Comparison of ENCODE assay signal across 10 cellular contexts in genomic region chr12:57126561-57126960, GRCh38. TPM values are rescaled to one million over a fixed set of nuclear protein-coding genes. Genes with fewer than 3 reads are reported as not detected.
A peak's percentile ranks its signal among the peaks of the same experiment; 100 is the strongest.
DNase-seq lines count a peak whose midpoint lies in the region; ATAC-seq, FAIRE-seq and TF ChIP-seq lines count a peak whose summit lies in the region.
"Had no signal": no experiment of that assay in that cellular context is flagged by ENCODE, and none has a peak within 500 bp of the region (broad histone marks: within the 10 kb centered on the region; RNA-seq: fewer than 3 reads in every experiment).

No MANE protein-coding gene starts in this region.

- no peak for ATAC-seq in HepG2
- no peak for ATAC-seq in HG02938 (IDR thresholded peaks at IDR 0.05; ENCODE audit: unreplicated experiment)
- ATAC-seq in HG02870 (IDR thresholded peaks at IDR 0.05; ENCODE audit: unreplicated experiment): no peak

- no peaks in the 10 kb centered on the region for H3K9me3 ChIP-seq in HepG2 (ENCODE audit: low read length)
- no peaks in the 10 kb centered on the region for H3K9me3 ChIP-seq in suprapubic skin
- H3K9me3 ChIP-seq: BE2C had no signal

- TF ChIP-seq POLR2A in HepG2 (IDR thresholded peaks at IDR 0.05; ENCODE audit: insufficient read depth in 1 of 2, low read depth in 2 of 2, low read length in 2 of 2) (no peak), suprapubic skin (IDR thresholded peaks at IDR 0.05) (no peak)

- in situ Hi-C loops in HepG2 (cut with HindIII; ENCODE audit: extremely low pct_ligation_motif_present, low pct_unique_long_range_greater_than_20kb): no loop called here

- no TSS peak for BruUV-seq in HepG2 (replicated peaks; lab: Mats Ljungman, UMichigan)

- H3K9ac ChIP-seq in HepG2 (ENCODE audit: insufficient read depth, low read depth, low read length): peak overlapping the region; percentile 41

- POLR2A ChIA-PET in HepG2 (lab: Yijun Ruan, JAX): interaction anchor here (1.5 to 16.0 kb wide), 10 partner anchors 11 to 103 kb away, joined by 10 to 827 read pairs (median 33); partner anchors contain the start of genes LRP1-AS, NEMP1, SHMT2 and STAT6

- H3K27me3 Mint-ChIP-seq in activated CD4-positive, alpha-beta T cell treated with anti-CD3 and anti-CD28 coated beads, Interleukin-2, amount 10 ng/mL, durations not matched to agents 24 days and 14 days: peaks cover 51% of the 10 kb centered on the region
- H3K27me3 Mint-ChIP-seq in activated T-helper 2 cell treated with anti-CD3 and anti-CD28 coated beads, Interferon-gamma antibody, Interleukin-2, Interleukin-4, amounts not matched to agents 10 μg/mL and 5 μg/mL and 100 μg/mL, durations not matched to agents 14 hours and 24 hours and 36 hours (ENCODE audit: low read depth): peaks cover 40% of the 10 kb centered on the region

- peaks cover 8% of the 10 kb centered on the region for H4K20me1 ChIP-seq in HepG2 (ENCODE audit: insufficient read depth, low read length)

- no peak for TF ChIP-seq EP300 in HepG2 (IDR thresholded peaks at IDR 0.05; ENCODE audit: low read depth in 2 of 2, low read length in 2 of 2)
- TF ChIP-seq EP300 in HepG2 (CRISPR knock-in tag; IDR thresholded peaks at IDR 0.05; ENCODE audit: borderline replicate concordance): no peak
- TF ChIP-seq EP300 in suprapubic skin (IDR thresholded peaks at IDR 0.05): no peak

- TF ChIP-seq CTCF in HepG2 (CRISPR knock-in tag; IDR thresholded peaks at IDR 0.05) (no peak), suprapubic skin (IDR thresholded peaks at IDR 0.05) (no peak)

- H3K27ac ChIP-seq in HepG2 (ENCODE audit: extremely low read length, insufficient read depth, low read length) (peak overlapping the region; percentile 92), suprapubic skin (peak overlapping the region; percentile 95)

- peaks cover 30% of the 10 kb centered on the region for H3K4me1 ChIP-seq in HepG2 (ENCODE audit: insufficient read depth, low read length)
- H3K4me1 ChIP-seq in suprapubic skin: peaks cover 44% of the 10 kb centered on the region

- peaks cover 8% of the 10 kb centered on the region for H3K4me1 Mint-ChIP-seq in activated CD4-positive, alpha-beta T cell treated with anti-CD3 and anti-CD28 coated beads, Interleukin-2, amount 10 ng/mL, durations not matched to agents 24 days and 14 days
- H3K4me1 Mint-ChIP-seq in activated T-helper 2 cell treated with anti-CD3 and anti-CD28 coated beads, Interferon-gamma antibody, Interleukin-2, Interleukin-4, amounts not matched to agents 10 μg/mL and 5 μg/mL and 100 μg/mL, durations not matched to agents 14 hours and 24 hours and 36 hours (ENCODE audit: low read depth): peaks cover 12% of the 10 kb centered on the region

- peak overlapping the region in 2 of 3 experiments; percentile 88 to 96; a peak in 2 of 6 replicates for H3K4me3 ChIP-seq in HepG2 (replicated peaks in 1 of 3; ENCODE audit: insufficient read depth in 1 of 3, low read depth in 2 of 3, low read length in 3 of 3)
- no peak overlapping the region for H3K4me3 ChIP-seq in suprapubic skin

- peaks cover 7% of the 10 kb centered on the region for H3K9me3 Mint-ChIP-seq in activated CD4-positive, alpha-beta T cell treated with anti-CD3 and anti-CD28 coated beads, Interleukin-2, amount 10 ng/mL, durations not matched to agents 24 days and 14 days
- peaks cover 19% of the 10 kb centered on the region for H3K9me3 Mint-ChIP-seq in activated T-helper 2 cell treated with anti-CD3 and anti-CD28 coated beads, Interferon-gamma antibody, Interleukin-2, Interleukin-4, amounts not matched to agents 10 μg/mL and 5 μg/mL and 100 μg/mL, durations not matched to agents 14 hours and 24 hours and 36 hours

- peak overlapping the region; percentile 76 for H3K4me2 ChIP-seq in HepG2 (ENCODE audit: low read depth, low read length)

- CTCF ChIA-PET in HepG2 (lab: Yijun Ruan, JAX; ENCODE audit: low intra/inter-chr PET ratio, low total read pairs): interaction anchor here (0.9 to 2.0 kb wide), 4 partner anchors 44 to 56 kb away, joined by 3 to 22 read pairs (median 10); no protein-coding TSS in a partner anchor

- H3K36me3 ChIP-seq in HepG2 (replicated peaks in 1 of 2; ENCODE audit: control insufficient read depth in 1 of 2, insufficient read depth in 2 of 2, low read length in 2 of 2) (no peaks in the 10 kb centered on the region), suprapubic skin (no peaks in the 10 kb centered on the region)
- H3K36me3 ChIP-seq: BE2C had no signal

- no peak overlapping the region for H2AFZ ChIP-seq in HepG2 (ENCODE audit: low read length)

- no peak overlapping the region for H3K27ac Mint-ChIP-seq in activated CD4-positive, alpha-beta T cell treated with anti-CD3 and anti-CD28 coated beads, Interleukin-2, amount 10 ng/mL, durations not matched to agents 24 days and 14 days
- H3K27ac Mint-ChIP-seq in activated T-helper 2 cell treated with anti-CD3 and anti-CD28 coated beads, Interferon-gamma antibody, Interleukin-2, Interleukin-4, amounts not matched to agents 10 μg/mL and 5 μg/mL and 100 μg/mL, durations not matched to agents 14 hours and 24 hours and 36 hours: no peak overlapping the region

- H3K4me3 Mint-ChIP-seq in activated CD4-positive, alpha-beta T cell treated with anti-CD3 and anti-CD28 coated beads, Interleukin-2, amount 10 ng/mL, durations not matched to agents 24 days and 14 days: peak overlapping the region; percentile 36
- H3K4me3 Mint-ChIP-seq in activated T-helper 2 cell treated with anti-CD3 and anti-CD28 coated beads, Interferon-gamma antibody, Interleukin-2, Interleukin-4, amounts not matched to agents 10 μg/mL and 5 μg/mL and 100 μg/mL, durations not matched to agents 14 hours and 24 hours and 36 hours (ENCODE audit: low read depth): peak overlapping the region; percentile 10

- peaks cover 5% of the 10 kb centered on the region for H3K36me3 Mint-ChIP-seq in activated CD4-positive, alpha-beta T cell treated with anti-CD3 and anti-CD28 coated beads, Interleukin-2, amount 10 ng/mL, durations not matched to agents 24 days and 14 days (ENCODE audit: low read depth)
- peaks cover 3% of the 10 kb centered on the region for H3K36me3 Mint-ChIP-seq in activated T-helper 2 cell treated with anti-CD3 and anti-CD28 coated beads, Interferon-gamma antibody, Interleukin-2, Interleukin-4, amounts not matched to agents 10 μg/mL and 5 μg/mL and 100 μg/mL, durations not matched to agents 14 hours and 24 hours and 36 hours (ENCODE audit: low read depth)

- peaks cover 29% of the 10 kb centered on the region for H3K79me2 ChIP-seq in HepG2 (ENCODE audit: insufficient read depth, low read length)

- H3K27me3 ChIP-seq in HepG2 (ENCODE audit: control insufficient read depth in 1 of 2, insufficient read depth in 2 of 2, low read length in 2 of 2) (no peaks in the 10 kb centered on the region; a peak in 1 of 5 replicates), suprapubic skin (no peaks in the 10 kb centered on the region)
- H3K27me3 ChIP-seq: BE2C had no signal

- 55% methylated on average over 7 of the region's 7 CpGs for WGBS in HepG2 (ENCODE audit: low lambda C conversion rate)
- WGBS in suprapubic skin: 27% methylated on average over 7 of the region's 7 CpGs

- TF ChIP-seq RAD21 in HepG2 (CRISPR knock-in tag; IDR thresholded peaks at IDR 0.05): no peak

- DNase-seq in activated CD4-positive, alpha-beta T cell treated with anti-CD3 and anti-CD28 coated beads, Interleukin-2, amount 10 ng/mL, durations not matched to agents 24 days and 14 days: no peak
- no peak for DNase-seq in activated CD4-positive, alpha-beta T cell treated with anti-CD3 and anti-CD28 coated beads for 1 hour
- no peak for DNase-seq in activated T-helper 2 cell treated with anti-CD3 and anti-CD28 coated beads, Interferon-gamma antibody, Interleukin-2, Interleukin-4, amounts not matched to agents 10 μg/mL and 5 μg/mL and 100 μg/mL, durations not matched to agents 14 hours and 24 hours and 36 hours (ENCODE audit: low spot score)
- DNase-seq in HepG2 (ENCODE audit: low spot score): no peak
- DNase-seq in suprapubic skin (ENCODE audit: low spot score in 2 of 2): no peak
- no peak for DNase-seq in nucleus accumbens (lab: John Stamatoyannopoulos, UW)

- intact Hi-C loops in activated CD4-positive, alpha-beta T cell treated with anti-CD3 and anti-CD28 coated beads, Interleukin-2, amount 10 ng/mL, durations not matched to agents 24 days and 14 days (cut with micrococcal nuclease): no loop called here
- intact Hi-C loops in activated T-helper 2 cell treated with anti-CD3 and anti-CD28 coated beads, Interferon-gamma antibody, Interleukin-2, Interleukin-4, amounts not matched to agents 10 μg/mL and 5 μg/mL and 100 μg/mL, durations not matched to agents 14 hours and 24 hours and 36 hours (cut with micrococcal nuclease): loop anchor here (5.0 kb wide), 1 partner anchor 119 kb away; the partner anchor contains the start of gene ZBTB39
- intact Hi-C loops in HepG2 (cut with micrococcal nuclease; ENCODE audit: unreplicated experiment): no loop called here

- FAIRE-seq in HepG2 (lab: Jason Lieb, UNC): no peak

RNA-seq across cellular contexts. Expression of gene LRP1, which starts 1.7 kb away (rescaled TPM):
- 0.28 and 0.93 TPM in 2 replicates for total RNA-seq in activated CD4-positive, alpha-beta T cell treated with anti-CD3 and anti-CD28 coated beads, Interleukin-2, amount 10 ng/mL, durations not matched to agents 24 days and 14 days
- 1.8 and 2.1 TPM in 2 replicates for total RNA-seq in activated T-helper 2 cell treated with anti-CD3 and anti-CD28 coated beads, Interferon-gamma antibody, Interleukin-2, Interleukin-4, amounts not matched to agents 10 μg/mL and 5 μg/mL and 100 μg/mL, durations not matched to agents 14 hours and 24 hours and 36 hours
- total RNA-seq in HepG2 (2016; rRNA removed; fragmentation: Illumina TruSeq; extraction: Trizol) (14.7 and 16.5 TPM in 2 replicates), suprapubic skin (100 to 1,000 TPM in 2 of 4 donors, 10 to 100 TPM in 2; 83.1 to 149 (median 106) TPM)
- 7.0 and 7.1 TPM in 2 replicates for total RNA-seq in HepG2 (2016; cell fraction: cytosol; rRNA removed; fragmentation: Illumina TruSeq; extraction: Trizol; ENCODE audit: low read depth)
- total RNA-seq in HepG2 (2016; cell fraction: insoluble cytoplasmic fraction; rRNA removed; fragmentation: Illumina TruSeq; extraction: Trizol): 12.6 and 13.0 TPM in 2 replicates
- 9.7 and 10.2 TPM in 2 replicates for total RNA-seq in HepG2 (2016; cell fraction: membrane; rRNA removed; fragmentation: Illumina TruSeq; extraction: Trizol)
- total RNA-seq in HepG2 (2016; cell fraction: nucleus; rRNA removed; fragmentation: Illumina TruSeq; extraction: Trizol): 47.7 and 58.7 TPM in 2 replicates
- 30.8 and 33.6 TPM in 2 replicates for polyA plus RNA-seq in HepG2 (2011; rRNA removed)
- 30.4 and 39.0 TPM in 2 replicates for polyA plus RNA-seq in HepG2 (2011; cell fraction: cytosol; rRNA removed)
- polyA plus RNA-seq in HepG2 (2011; cell fraction: nucleus; rRNA removed): 188 and 243 TPM in 2 replicates
- 92.4 and 98.3 TPM in 2 replicates for polyA plus RNA-seq in HepG2 (2012)
- 2.5 TPM in 2 replicates for polyA plus RNA-seq in HepG2 (2016; cell fraction: cytosol; fragmentation: Illumina TruSeq; extraction: Trizol; ENCODE audit: low read depth)
- 11.6 and 18.1 TPM in 2 replicates for polyA plus RNA-seq in HepG2 (2016; cell fraction: insoluble cytoplasmic fraction; fragmentation: Illumina TruSeq; extraction: Trizol; ENCODE audit: low read depth)
- polyA plus RNA-seq in HepG2 (2016; cell fraction: membrane; fragmentation: Illumina TruSeq; extraction: Trizol; ENCODE audit: low read depth): 4.9 TPM in 2 replicates
- polyA plus RNA-seq in HepG2 (2016; cell fraction: nucleus; fragmentation: Illumina TruSeq; extraction: Trizol; ENCODE audit: insufficient read depth, low read depth): 95.2 and 99.3 TPM in 2 replicates
- polyA minus RNA-seq in HepG2 (2011; rRNA and poly(A)+ RNA removed; ENCODE audit: low replicate concordance): 6.6 and 218 TPM in 2 replicates
- 92.2 and 104 TPM in 2 replicates for polyA minus RNA-seq in HepG2 (2011; cell fraction: cytosol; rRNA and poly(A)+ RNA removed)
- polyA minus RNA-seq in HepG2 (2011; cell fraction: nucleus; rRNA and poly(A)+ RNA removed): 85.0 and 102 TPM in 2 replicates

RNA-seq across cellular contexts. Expression of gene STAT6, which starts 15.4 kb away (rescaled TPM):
- 304 and 319 TPM in 2 replicates for total RNA-seq in activated CD4-positive, alpha-beta T cell treated with anti-CD3 and anti-CD28 coated beads, Interleukin-2, amount 10 ng/mL, durations not matched to agents 24 days and 14 days
- total RNA-seq in activated T-helper 2 cell treated with anti-CD3 and anti-CD28 coated beads, Interferon-gamma antibody, Interleukin-2, Interleukin-4, amounts not matched to agents 10 μg/mL and 5 μg/mL and 100 μg/mL, durations not matched to agents 14 hours and 24 hours and 36 hours: 333 and 341 TPM in 2 replicates
- total RNA-seq in HepG2 (2016; rRNA removed; fragmentation: Illumina TruSeq; extraction: Trizol) (19.4 and 28.0 TPM in 2 replicates), suprapubic skin (100 to 1,000 TPM; 140 to 348 (median 183) TPM)
- 6.8 and 8.2 TPM in 2 replicates for total RNA-seq in HepG2 (2016; cell fraction: cytosol; rRNA removed; fragmentation: Illumina TruSeq; extraction: Trizol; ENCODE audit: low read depth)
- total RNA-seq in HepG2 (2016; cell fraction: insoluble cytoplasmic fraction; rRNA removed; fragmentation: Illumina TruSeq; extraction: Trizol): 16.5 and 28.8 TPM in 2 replicates
- total RNA-seq in HepG2 (2016; cell fraction: membrane; rRNA removed; fragmentation: Illumina TruSeq; extraction: Trizol): 12.1 and 12.8 TPM in 2 replicates
- total RNA-seq in HepG2 (2016; cell fraction: nucleus; rRNA removed; fragmentation: Illumina TruSeq; extraction: Trizol): 25.5 and 33.3 TPM in 2 replicates
- polyA plus RNA-seq in HepG2 (2011; rRNA removed): 62.2 and 68.7 TPM in 2 replicates
- polyA plus RNA-seq in HepG2 (2011; cell fraction: cytosol; rRNA removed): 28.2 and 38.4 TPM in 2 replicates
- 203 and 258 TPM in 2 replicates for polyA plus RNA-seq in HepG2 (2011; cell fraction: nucleus; rRNA removed)
- 33.9 and 37.3 TPM in 2 replicates for polyA plus RNA-seq in HepG2 (2012)
- polyA plus RNA-seq in HepG2 (2016; cell fraction: cytosol; fragmentation: Illumina TruSeq; extraction: Trizol; ENCODE audit: low read depth): 3.4 and 3.9 TPM in 2 replicates
- polyA plus RNA-seq in HepG2 (2016; cell fraction: insoluble cytoplasmic fraction; fragmentation: Illumina TruSeq; extraction: Trizol; ENCODE audit: low read depth): 16.5 and 19.0 TPM in 2 replicates
- 8.0 and 8.1 TPM in 2 replicates for polyA plus RNA-seq in HepG2 (2016; cell fraction: membrane; fragmentation: Illumina TruSeq; extraction: Trizol; ENCODE audit: low read depth)
- 87.2 and 88.4 TPM in 2 replicates for polyA plus RNA-seq in HepG2 (2016; cell fraction: nucleus; fragmentation: Illumina TruSeq; extraction: Trizol; ENCODE audit: insufficient read depth, low read depth)
- 65.8 and 169 TPM in 2 replicates for polyA minus RNA-seq in HepG2 (2011; rRNA and poly(A)+ RNA removed; ENCODE audit: low replicate concordance)
- 16.4 and 22.5 TPM in 2 replicates for polyA minus RNA-seq in HepG2 (2011; cell fraction: cytosol; rRNA and poly(A)+ RNA removed)
- 34.6 and 43.3 TPM in 2 replicates for polyA minus RNA-seq in HepG2 (2011; cell fraction: nucleus; rRNA and poly(A)+ RNA removed)

RNA-seq across cellular contexts. Expression of gene LRP1-AS, which starts 20.9 kb away (rescaled TPM):
- total RNA-seq in activated CD4-positive, alpha-beta T cell treated with anti-CD3 and anti-CD28 coated beads, Interleukin-2, amount 10 ng/mL, durations not matched to agents 24 days and 14 days: not detected in 2 replicates
- total RNA-seq in activated T-helper 2 cell treated with anti-CD3 and anti-CD28 coated beads, Interferon-gamma antibody, Interleukin-2, Interleukin-4, amounts not matched to agents 10 μg/mL and 5 μg/mL and 100 μg/mL, durations not matched to agents 14 hours and 24 hours and 36 hours: not detected in 2 replicates
- total RNA-seq in HepG2 (2016; rRNA removed; fragmentation: Illumina TruSeq; extraction: Trizol): not detected in 2 replicates
- not detected in 2 replicates for total RNA-seq in HepG2 (2016; cell fraction: cytosol; rRNA removed; fragmentation: Illumina TruSeq; extraction: Trizol; ENCODE audit: low read depth)
- total RNA-seq in HepG2 (2016; cell fraction: insoluble cytoplasmic fraction; rRNA removed; fragmentation: Illumina TruSeq; extraction: Trizol): not detected in 2 replicates
- total RNA-seq in HepG2 (2016; cell fraction: membrane; rRNA removed; fragmentation: Illumina TruSeq; extraction: Trizol): not detected in 2 replicates
- not detected in 2 replicates for total RNA-seq in HepG2 (2016; cell fraction: nucleus; rRNA removed; fragmentation: Illumina TruSeq; extraction: Trizol)
- 0.20 TPM in 1 of 2 replicates, not detected in the other for polyA plus RNA-seq in HepG2 (2011; rRNA removed)
- polyA plus RNA-seq in HepG2 (2011; cell fraction: cytosol; rRNA removed): not detected in 2 replicates
- not detected in 2 replicates for polyA plus RNA-seq in HepG2 (2011; cell fraction: nucleus; rRNA removed)
- not detected in 2 replicates for polyA plus RNA-seq in HepG2 (2012)
- not detected in 2 replicates for polyA plus RNA-seq in HepG2 (2016; cell fraction: cytosol; fragmentation: Illumina TruSeq; extraction: Trizol; ENCODE audit: low read depth)
- polyA plus RNA-seq in HepG2 (2016; cell fraction: insoluble cytoplasmic fraction; fragmentation: Illumina TruSeq; extraction: Trizol; ENCODE audit: low read depth): not detected in 2 replicates
- not detected in 2 replicates for polyA plus RNA-seq in HepG2 (2016; cell fraction: membrane; fragmentation: Illumina TruSeq; extraction: Trizol; ENCODE audit: low read depth)
- not detected in 2 replicates for polyA plus RNA-seq in HepG2 (2016; cell fraction: nucleus; fragmentation: Illumina TruSeq; extraction: Trizol; ENCODE audit: insufficient read depth, low read depth)
- not detected in 2 replicates for polyA minus RNA-seq in HepG2 (2011; rRNA and poly(A)+ RNA removed; ENCODE audit: low replicate concordance)
- polyA minus RNA-seq in HepG2 (2011; cell fraction: cytosol; rRNA and poly(A)+ RNA removed): not detected in 2 replicates
- not detected in 2 replicates for polyA minus RNA-seq in HepG2 (2011; cell fraction: nucleus; rRNA and poly(A)+ RNA removed)
- not detected for total RNA-seq in suprapubic skin
- total RNA-seq: posterior vena cava had no signal

RNA-seq across cellular contexts. Expression of gene NAB2, which starts 37.6 kb away (rescaled TPM):
- total RNA-seq in activated CD4-positive, alpha-beta T cell treated with anti-CD3 and anti-CD28 coated beads, Interleukin-2, amount 10 ng/mL, durations not matched to agents 24 days and 14 days: 70.5 and 76.7 TPM in 2 replicates
- 72.8 and 74.7 TPM in 2 replicates for total RNA-seq in activated T-helper 2 cell treated with anti-CD3 and anti-CD28 coated beads, Interferon-gamma antibody, Interleukin-2, Interleukin-4, amounts not matched to agents 10 μg/mL and 5 μg/mL and 100 μg/mL, durations not matched to agents 14 hours and 24 hours and 36 hours
- 11.0 and 11.7 TPM in 2 replicates for total RNA-seq in HepG2 (2016; rRNA removed; fragmentation: Illumina TruSeq; extraction: Trizol)
- 3.0 and 3.6 TPM in 2 replicates for total RNA-seq in HepG2 (2016; cell fraction: cytosol; rRNA removed; fragmentation: Illumina TruSeq; extraction: Trizol; ENCODE audit: low read depth)
- total RNA-seq in HepG2 (2016; cell fraction: insoluble cytoplasmic fraction; rRNA removed; fragmentation: Illumina TruSeq; extraction: Trizol): 11.0 and 11.7 TPM in 2 replicates
- 6.6 and 6.9 TPM in 2 replicates for total RNA-seq in HepG2 (2016; cell fraction: membrane; rRNA removed; fragmentation: Illumina TruSeq; extraction: Trizol)
- 5.9 and 6.3 TPM in 2 replicates for total RNA-seq in HepG2 (2016; cell fraction: nucleus; rRNA removed; fragmentation: Illumina TruSeq; extraction: Trizol)
- polyA plus RNA-seq in HepG2 (2011; rRNA removed): 12.9 and 17.5 TPM in 2 replicates
- 11.8 and 13.8 TPM in 2 replicates for polyA plus RNA-seq in HepG2 (2011; cell fraction: cytosol; rRNA removed)
- 15.3 and 15.9 TPM in 2 replicates for polyA plus RNA-seq in HepG2 (2011; cell fraction: nucleus; rRNA removed)
- polyA plus RNA-seq in HepG2 (2012): 8.1 and 11.0 TPM in 2 replicates
- polyA plus RNA-seq in HepG2 (2016; cell fraction: cytosol; fragmentation: Illumina TruSeq; extraction: Trizol; ENCODE audit: low read depth): 1.9 and 2.1 TPM in 2 replicates
- polyA plus RNA-seq in HepG2 (2016; cell fraction: insoluble cytoplasmic fraction; fragmentation: Illumina TruSeq; extraction: Trizol; ENCODE audit: low read depth): 11.1 and 11.2 TPM in 2 replicates
- 4.3 and 4.7 TPM in 2 replicates for polyA plus RNA-seq in HepG2 (2016; cell fraction: membrane; fragmentation: Illumina TruSeq; extraction: Trizol; ENCODE audit: low read depth)
- 14.2 and 14.8 TPM in 2 replicates for polyA plus RNA-seq in HepG2 (2016; cell fraction: nucleus; fragmentation: Illumina TruSeq; extraction: Trizol; ENCODE audit: insufficient read depth, low read depth)
- polyA minus RNA-seq in HepG2 (2011; rRNA and poly(A)+ RNA removed; ENCODE audit: low replicate concordance): 19.1 and 23.7 TPM in 2 replicates
- 9.8 and 9.9 TPM in 2 replicates for polyA minus RNA-seq in HepG2 (2011; cell fraction: cytosol; rRNA and poly(A)+ RNA removed)
- polyA minus RNA-seq in HepG2 (2011; cell fraction: nucleus; rRNA and poly(A)+ RNA removed): 5.2 and 7.7 TPM in 2 replicates
- total RNA-seq in suprapubic skin: 10 to 100 TPM; 28.2 to 52.5 (median 36.9) TPM

RNA-seq across cellular contexts. Expression of gene NEMP1, which starts 48.0 kb away (rescaled TPM):
- total RNA-seq in activated CD4-positive, alpha-beta T cell treated with anti-CD3 and anti-CD28 coated beads, Interleukin-2, amount 10 ng/mL, durations not matched to agents 24 days and 14 days: 77.0 and 80.6 TPM in 2 replicates
- 79.8 and 86.7 TPM in 2 replicates for total RNA-seq in activated T-helper 2 cell treated with anti-CD3 and anti-CD28 coated beads, Interferon-gamma antibody, Interleukin-2, Interleukin-4, amounts not matched to agents 10 μg/mL and 5 μg/mL and 100 μg/mL, durations not matched to agents 14 hours and 24 hours and 36 hours
- total RNA-seq in HepG2 (2016; rRNA removed; fragmentation: Illumina TruSeq; extraction: Trizol) (8.3 and 12.9 TPM in 2 replicates), suprapubic skin (10 to 100 TPM in 2 of 4 donors, 1 to 10 TPM in 2; 6.5 to 31.2 (median 9.5) TPM)
- total RNA-seq in HepG2 (2016; cell fraction: cytosol; rRNA removed; fragmentation: Illumina TruSeq; extraction: Trizol; ENCODE audit: low read depth): 1.1 and 1.5 TPM in 2 replicates
- 8.4 and 12.6 TPM in 2 replicates for total RNA-seq in HepG2 (2016; cell fraction: insoluble cytoplasmic fraction; rRNA removed; fragmentation: Illumina TruSeq; extraction: Trizol)
- 3.9 and 4.4 TPM in 2 replicates for total RNA-seq in HepG2 (2016; cell fraction: membrane; rRNA removed; fragmentation: Illumina TruSeq; extraction: Trizol)
- 18.4 and 20.1 TPM in 2 replicates for total RNA-seq in HepG2 (2016; cell fraction: nucleus; rRNA removed; fragmentation: Illumina TruSeq; extraction: Trizol)
- polyA plus RNA-seq in HepG2 (2011; rRNA removed): 7.4 and 11.4 TPM in 2 replicates
- polyA plus RNA-seq in HepG2 (2011; cell fraction: cytosol; rRNA removed): 4.1 and 4.8 TPM in 2 replicates
- 14.3 and 15.1 TPM in 2 replicates for polyA plus RNA-seq in HepG2 (2011; cell fraction: nucleus; rRNA removed)
- 4.5 and 6.4 TPM in 2 replicates for polyA plus RNA-seq in HepG2 (2012)
- polyA plus RNA-seq in HepG2 (2016; cell fraction: cytosol; fragmentation: Illumina TruSeq; extraction: Trizol; ENCODE audit: low read depth): 0.51 and 0.62 TPM in 2 replicates
- polyA plus RNA-seq in HepG2 (2016; cell fraction: insoluble cytoplasmic fraction; fragmentation: Illumina TruSeq; extraction: Trizol; ENCODE audit: low read depth): 5.7 and 6.0 TPM in 2 replicates
- 1.6 and 1.9 TPM in 2 replicates for polyA plus RNA-seq in HepG2 (2016; cell fraction: membrane; fragmentation: Illumina TruSeq; extraction: Trizol; ENCODE audit: low read depth)
- polyA plus RNA-seq in HepG2 (2016; cell fraction: nucleus; fragmentation: Illumina TruSeq; extraction: Trizol; ENCODE audit: insufficient read depth, low read depth): 24.7 and 25.8 TPM in 2 replicates
- 11.6 and 44.1 TPM in 2 replicates for polyA minus RNA-seq in HepG2 (2011; rRNA and poly(A)+ RNA removed; ENCODE audit: low replicate concordance)
- polyA minus RNA-seq in HepG2 (2011; cell fraction: cytosol; rRNA and poly(A)+ RNA removed): 3.4 and 5.6 TPM in 2 replicates
- polyA minus RNA-seq in HepG2 (2011; cell fraction: nucleus; rRNA and poly(A)+ RNA removed): 11.1 and 11.2 TPM in 2 replicates
